In genomic region chr20:12255571-12255970, GRCh38 we compare ENCODE assay signal across 15 cellular contexts.
"Had no signal": no experiment of that assay in that cellular context is flagged by ENCODE, and none has a peak within 500 bp of the region (broad histone marks: within the 10 kb centered on the region; RNA-seq: fewer than 3 reads in every experiment).

No MANE protein-coding gene starts in this region.

- DNase-seq: activated effector memory CD4-positive, alpha-beta T cell treated with anti-CD3 and anti-CD28 coated beads, Interleukin-2, amount 50 U/mL, for 16 hours; activated naive CD8-positive, alpha-beta T cell treated with anti-CD3 and anti-CD28 coated beads, Interleukin-2, amount 10 ng/mL, durations not matched to agents 7 days and 5 days; activated T-cell treated with anti-CD3 and anti-CD28 coated beads, Interleukin-2, amount 50 U/mL, for 4 hours; colonic mucosa; effector CD8-positive, alpha-beta T cell; glutamatergic neuron; immature natural killer cell; natural killer cell; stimulated activated CD4-positive, alpha-beta T cell treated with anti-CD3 and anti-CD28 coated beads, Interleukin-12 subunit alpha, Interleukin-12 subunit beta, amount 100 ng/mL, for 4 hours; stimulated activated naive CD4-positive, alpha-beta T cell; T-helper 2 cell; trophoblast cell had no signal

- H3K4me1 Mint-ChIP-seq: activated naive CD8-positive, alpha-beta T cell treated with anti-CD3 and anti-CD28 coated beads, Interleukin-2, amount 10 ng/mL, durations not matched to agents 7 days and 5 days; immature natural killer cell; natural killer cell had no signal

- H3K27ac Mint-ChIP-seq: activated naive CD8-positive, alpha-beta T cell treated with anti-CD3 and anti-CD28 coated beads, Interleukin-2, amount 10 ng/mL, durations not matched to agents 7 days and 5 days; immature natural killer cell; natural killer cell; progenitor cell of endocrine pancreas had no signal

- H3K9me3 ChIP-seq: ascending aorta, colonic mucosa had no signal

- H3K4me3 Mint-ChIP-seq: activated naive CD8-positive, alpha-beta T cell treated with anti-CD3 and anti-CD28 coated beads, Interleukin-2, amount 10 ng/mL, durations not matched to agents 7 days and 5 days; activated T-cell treated with anti-CD3 and anti-CD28 coated beads, Interleukin-2, amount 50 U/mL, for 4 hours; immature natural killer cell; natural killer cell had no signal

- H3K27me3 Mint-ChIP-seq: activated naive CD8-positive, alpha-beta T cell treated with anti-CD3 and anti-CD28 coated beads, Interleukin-2, amount 10 ng/mL, durations not matched to agents 7 days and 5 days; progenitor cell of endocrine pancreas had no signal

- H3K36me3 Mint-ChIP-seq: activated naive CD8-positive, alpha-beta T cell treated with anti-CD3 and anti-CD28 coated beads, Interleukin-2, amount 10 ng/mL, durations not matched to agents 7 days and 5 days; immature natural killer cell; natural killer cell had no signal

- ATAC-seq: activated T-cell treated with anti-CD3 and anti-CD28 coated beads, Interleukin-2, amount 50 U/mL, for 4 hours; natural killer cell; sciatic nerve had no signal
